8 cellular contexts compared by ENCODE assay signal in the genomic region with DNA sequence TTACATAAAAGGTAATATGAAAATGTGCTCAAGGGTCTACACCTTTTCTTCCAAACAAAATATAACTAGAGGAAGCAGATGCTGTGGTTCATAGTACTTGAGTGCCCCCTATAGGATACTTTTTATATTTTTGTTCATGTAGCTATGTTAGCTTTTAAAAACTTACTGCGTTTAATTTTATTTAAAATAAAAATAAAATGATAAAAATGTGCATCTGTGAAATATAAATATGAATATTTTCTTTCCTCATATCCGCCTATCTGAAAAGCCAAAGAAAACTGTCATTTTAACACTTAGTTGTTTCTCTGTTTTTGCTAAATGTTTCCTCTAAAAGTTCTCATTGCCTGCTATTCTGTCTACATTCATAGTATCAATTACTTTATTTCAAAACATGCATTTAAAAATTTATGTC. TPM values are rescaled to one million over a fixed set of nuclear protein-coding genes. Genes with fewer than 3 reads are reported as not detected.
DNase-seq lines count a peak whose midpoint lies in the region; ATAC-seq and TF ChIP-seq lines count a peak whose summit lies in the region.

No MANE protein-coding gene starts in this region.

- H3K27me3 Mint-ChIP-seq in activated naive CD8-positive, alpha-beta T cell treated with anti-CD3 and anti-CD28 coated beads, Interleukin-2, amount 50 U/mL, for 24 hours = no peaks in the 10 kb centered on the region

- H3K27ac ChIP-seq in esophagus muscularis mucosa (replicated peaks in 1 of 4) (no peak overlapping the region), suprapubic skin (no peak overlapping the region), right cardiac atrium (ENCODE audit: low read length) (no peak overlapping the region)

- H3K9me3 ChIP-seq in esophagus muscularis mucosa = no peaks in the 10 kb centered on the region
- no peaks in the 10 kb centered on the region for H3K9me3 ChIP-seq in suprapubic skin
- no peaks in the 10 kb centered on the region for H3K9me3 ChIP-seq in right cardiac atrium (ENCODE audit: control insufficient read depth, low read length)

- peak; percentile 0 for DNase-seq in DMS53 treated with DMSO at 0.1 percent for 48 hours (lab: John Stamatoyannopoulos, UW; ENCODE audit: unreplicated experiment)
- DNase-seq in OCI-M1 (lab: John Stamatoyannopoulos, UW) = peak; percentile 78
- DNase-seq in esophagus muscularis mucosa (ENCODE audit: extremely low spot score) = no peak
- no peak for DNase-seq in suprapubic skin (ENCODE audit: low spot score in 2 of 2)
- no peak for DNase-seq in activated naive CD8-positive, alpha-beta T cell treated with anti-CD3 and anti-CD28 coated beads, Interleukin-2, amount 50 U/mL, for 24 hours
- DNase-seq in right cardiac atrium = no peak

- peak; percentile 26 to 49 (median 49) for TF ChIP-seq CTCF in esophagus muscularis mucosa (IDR thresholded peaks at IDR 0.05)
- TF ChIP-seq CTCF in suprapubic skin (IDR thresholded peaks at IDR 0.05) = peak; percentile 18 to 40

- no peak overlapping the region for H3K4me3 ChIP-seq in esophagus muscularis mucosa
- no peak overlapping the region for H3K4me3 ChIP-seq in suprapubic skin
- H3K4me3 ChIP-seq in right cardiac atrium (ENCODE audit: low read length) = no peak overlapping the region

- no peaks in the 10 kb centered on the region for H3K36me3 Mint-ChIP-seq in activated naive CD8-positive, alpha-beta T cell treated with anti-CD3 and anti-CD28 coated beads, Interleukin-2, amount 50 U/mL, for 24 hours (ENCODE audit: low read depth)

- H3K27me3 ChIP-seq in esophagus muscularis mucosa = peaks cover 0 to 3% (median 0%) of the 10 kb centered on the region in 4 donors
- no peaks in the 10 kb centered on the region for H3K27me3 ChIP-seq in suprapubic skin
- H3K27me3 ChIP-seq in right cardiac atrium (ENCODE audit: control insufficient read depth, insufficient read depth) = peaks cover 2% of the 10 kb centered on the region

- H3K4me3 Mint-ChIP-seq in activated naive CD8-positive, alpha-beta T cell treated with anti-CD3 and anti-CD28 coated beads, Interleukin-2, amount 50 U/mL, for 24 hours = no peak overlapping the region

- TF ChIP-seq EP300 in esophagus muscularis mucosa (IDR thresholded peaks at IDR 0.05) (no peak), suprapubic skin (IDR thresholded peaks at IDR 0.05) (no peak)

- ATAC-seq in HG03159 (IDR thresholded peaks at IDR 0.05; ENCODE audit: unreplicated experiment) = peak; percentile 73
- ATAC-seq in GM19397 (IDR thresholded peaks at IDR 0.05; ENCODE audit: unreplicated experiment) = no peak
- no peak for ATAC-seq in activated naive CD8-positive, alpha-beta T cell treated with anti-CD3 and anti-CD28 coated beads, Interleukin-2, amount 50 U/mL, for 24 hours
- ATAC-seq in right cardiac atrium = no peak

- H3K4me1 ChIP-seq in esophagus muscularis mucosa (no peaks in the 10 kb centered on the region), suprapubic skin (no peaks in the 10 kb centered on the region), right cardiac atrium (ENCODE audit: control insufficient read depth, insufficient read depth, low read length) (no peaks in the 10 kb centered on the region)

- intact Hi-C loops in esophagus muscularis mucosa (cut with DNase I) = no loop called here
- intact Hi-C loops in right cardiac atrium (cut with DNase I) = no loop called here

- TF ChIP-seq POLR2A in esophagus muscularis mucosa (IDR thresholded peaks at IDR 0.05; ENCODE audit: low read depth) (no peak), suprapubic skin (IDR thresholded peaks at IDR 0.05) (no peak)

- H3K36me3 ChIP-seq in esophagus muscularis mucosa = no peaks in the 10 kb centered on the region
- H3K36me3 ChIP-seq in suprapubic skin = no peaks in the 10 kb centered on the region

- no peaks in the 10 kb centered on the region for H3K4me1 Mint-ChIP-seq in activated naive CD8-positive, alpha-beta T cell treated with anti-CD3 and anti-CD28 coated beads, Interleukin-2, amount 50 U/mL, for 24 hours

- 8% methylated on average over 2 of the region's 2 CpGs for WGBS in esophagus muscularis mucosa
- WGBS in suprapubic skin = 9% methylated on average over 2 of the region's 2 CpGs
- WGBS in right cardiac atrium = 8% methylated on average over 2 of the region's 2 CpGs

- no peak overlapping the region for H3K27ac Mint-ChIP-seq in activated naive CD8-positive, alpha-beta T cell treated with anti-CD3 and anti-CD28 coated beads, Interleukin-2, amount 50 U/mL, for 24 hours

- no peaks in the 10 kb centered on the region for H3K9me3 Mint-ChIP-seq in activated naive CD8-positive, alpha-beta T cell treated with anti-CD3 and anti-CD28 coated beads, Interleukin-2, amount 50 U/mL, for 24 hours

RNA-seq across cellular contexts. Expression of a gene that starts 9.6 kb away (rescaled TPM):
- total RNA-seq in esophagus muscularis mucosa = under 1 TPM; 0.42 to 0.71 (median 0.65) TPM
- total RNA-seq in suprapubic skin = 1 to 10 TPM in 2 of 4 donors, under 1 TPM in 2; 0.11 to 2.7 (median 1.3) TPM
- 1 to 10 TPM in 1 of 4 donors, under 1 TPM in 3; 0.21 to 1.8 (median 0.61) TPM for total RNA-seq in right cardiac atrium
- 0.23 TPM for polyA plus RNA-seq in right cardiac atrium

Comparison
In these comparisons a context has a peak if more than half of its experiments do, and no peak if none do; other contexts are left out.
1. DNase-seq: peak in DMS53 treated with DMSO at 0.1 percent for 48 hours (single experiment) and OCI-M1 (single experiment); none in esophagus muscularis mucosa (single experiment), suprapubic skin (0 of 2), activated naive CD8-positive, alpha-beta T cell treated with anti-CD3 and anti-CD28 coated beads, Interleukin-2, amount 50 U/mL, for 24 hours (single experiment) and right cardiac atrium (0 of 3).